9 cellular contexts compared by ENCODE assay signal in genomic region chr11:47489395-47489755, GRCh38.
DNase-seq lines count a peak whose midpoint lies in the region; ATAC-seq and TF ChIP-seq lines count a peak whose summit lies in the region.
"Had no signal": no experiment of that assay in that cellular context is flagged by ENCODE, and none has a peak within 500 bp of the region (broad histone marks: within the 10 kb centered on the region; RNA-seq: fewer than 3 reads in every experiment).

No MANE protein-coding gene starts in this region.

- H3K27me3 ChIP-seq in HL-60 (ENCODE audit: insufficient read depth, poor library complexity, severe bottlenecking) (no peaks in the 10 kb centered on the region), neutrophil (no peaks in the 10 kb centered on the region)

- peaks cover 19% of the 10 kb centered on the region for H3K4me1 Mint-ChIP-seq in T-helper 1 cell treated with Interleukin-12 subunit alpha and Interleukin-12 subunit beta and Interleukin-4 antibody, amounts not matched to agents 30 μg/mL and 1 μg/mL, for 36 hours (ENCODE audit: low read depth)
- H3K4me1 Mint-ChIP-seq in effector memory CD8-positive, alpha-beta T cell (ENCODE audit: low read depth in 2 of 2), result peaks cover 9 to 33% of the 10 kb centered on the region in 2 donors

- H3K9me3 Mint-ChIP-seq in T-helper 1 cell treated with Interleukin-12 subunit alpha and Interleukin-12 subunit beta and Interleukin-4 antibody, amounts not matched to agents 30 μg/mL and 1 μg/mL, for 36 hours, result no peaks in the 10 kb centered on the region
- H3K9me3 Mint-ChIP-seq in effector memory CD8-positive, alpha-beta T cell, result no peaks in the 10 kb centered on the region
- H3K9me3 Mint-ChIP-seq: activated naive CD4-positive, alpha-beta T cell treated with anti-CD3 and anti-CD28 coated beads, Interleukin-2, amount 50 U/mL, for 72 hours had no signal

- no peak for TF ChIP-seq CTCF in HL-60 (IDR thresholded peaks at IDR 0.05; ENCODE audit: insufficient read depth, low read length)
- no peak for TF ChIP-seq CTCF in neutrophil (IDR thresholded peaks at IDR 0.05)

- H3K4me3 ChIP-seq in HL-60 (replicated peaks; ENCODE audit: insufficient read depth, low read length) (no peak overlapping the region), neutrophil (ENCODE audit: low read depth in 1 of 2, low read length in 1 of 2) (no peak overlapping the region)

- H3K4me1 ChIP-seq in neutrophil (ENCODE audit: control insufficient read depth in 1 of 2, insufficient read depth in 1 of 2, low read depth in 1 of 2, low read length in 1 of 2), result no peaks in the 10 kb centered on the region

- 0 out of 2 replicates have a peak overlapping the region, but pooled peaks have one; percentile 4 for H3K27ac ChIP-seq in HL-60 (replicated peaks)
- H3K27ac ChIP-seq in neutrophil, result peak overlapping the region; percentile 4

- peaks cover 52% of the 10 kb centered on the region for H3K36me3 ChIP-seq in neutrophil

- DNase-seq in T-helper 1 cell, result no peak
- no peak for DNase-seq in HL-60 (ENCODE audit: low read depth in 1 of 2, low spot score in 1 of 2)
- no peak for DNase-seq in effector memory CD8-positive, alpha-beta T cell
- DNase-seq in putamen (ENCODE audit: low spot score), result no peak

- no peaks in the 10 kb centered on the region for H3K9me3 ChIP-seq in neutrophil

- H3K36me3 Mint-ChIP-seq in T-helper 1 cell treated with Interleukin-12 subunit alpha and Interleukin-12 subunit beta and Interleukin-4 antibody, amounts not matched to agents 30 μg/mL and 1 μg/mL, for 36 hours (ENCODE audit: low read depth), result peaks cover 41% of the 10 kb centered on the region
- peaks cover 56% of the 10 kb centered on the region for H3K36me3 Mint-ChIP-seq in effector memory CD8-positive, alpha-beta T cell (ENCODE audit: insufficient read depth)

- no peaks in the 10 kb centered on the region for H3K27me3 Mint-ChIP-seq in T-helper 1 cell treated with Interleukin-12 subunit alpha and Interleukin-12 subunit beta and Interleukin-4 antibody, amounts not matched to agents 30 μg/mL and 1 μg/mL, for 36 hours (ENCODE audit: low read depth)
- no peaks in the 10 kb centered on the region for H3K27me3 Mint-ChIP-seq in effector memory CD8-positive, alpha-beta T cell

- ATAC-seq in effector memory CD8-positive, alpha-beta T cell (replicated peaks), result no peak
- no peak for ATAC-seq in HG02642 (IDR thresholded peaks at IDR 0.05; ENCODE audit: poor library complexity, unreplicated experiment)
- no peak for ATAC-seq in GM19452 (IDR thresholded peaks at IDR 0.05; ENCODE audit: unreplicated experiment)
- ATAC-seq: activated naive CD4-positive, alpha-beta T cell treated with anti-CD3 and anti-CD28 coated beads, Interleukin-2, amount 50 U/mL, for 72 hours had no signal

- H3K27ac Mint-ChIP-seq in T-helper 1 cell treated with Interleukin-12 subunit alpha and Interleukin-12 subunit beta and Interleukin-4 antibody, amounts not matched to agents 30 μg/mL and 1 μg/mL, for 36 hours, result peak overlapping the region; percentile 34
- peak overlapping the region; percentile 57 for H3K27ac Mint-ChIP-seq in effector memory CD8-positive, alpha-beta T cell

- no peak overlapping the region for H3K4me3 Mint-ChIP-seq in T-helper 1 cell treated with Interleukin-12 subunit alpha and Interleukin-12 subunit beta and Interleukin-4 antibody, amounts not matched to agents 30 μg/mL and 1 μg/mL, for 36 hours
- no peak overlapping the region for H3K4me3 Mint-ChIP-seq in effector memory CD8-positive, alpha-beta T cell
